ENCODE assay signal across 8 cellular contexts in genomic region chr1:91402023-91402422, GRCh38. TPM values are rescaled to one million over a fixed set of nuclear protein-coding genes. Genes with fewer than 3 reads are reported as not detected.
A peak's percentile ranks its signal among the peaks of the same experiment; 100 is the strongest.
DNase-seq lines count a peak whose midpoint lies in the region; ATAC-seq and TF ChIP-seq lines count a peak whose summit lies in the region.

No MANE protein-coding gene starts in this region.

- DNase-seq in Daoy (ENCODE audit: low read depth) (peak; percentile 13), adrenal gland (no peak), lower lobe of right lung (no peak), middle frontal gyrus (ENCODE audit: extremely low spot score, low spot score) (no peak), mucosa of gallbladder (ENCODE audit: low spot score) (no peak)
- no peak for DNase-seq in activated naive CD4-positive, alpha-beta T cell treated with anti-CD3 and anti-CD28 coated beads, Interleukin-2, amount 10 ng/mL, durations not matched to agents 7 days and 5 days

- intact Hi-C loops in adrenal gland (cut with DNase I) (loop anchor here (5.0 to 10.0 kb wide), 2 partner anchors 117 to 120 kb away; no protein-coding TSS in a partner anchor), lower lobe of right lung (cut with DNase I) (no loop called here)

- no peak overlapping the region for H3K27ac Mint-ChIP-seq in activated naive CD4-positive, alpha-beta T cell treated with anti-CD3 and anti-CD28 coated beads, Interleukin-2, amount 10 ng/mL, durations not matched to agents 7 days and 5 days

- TF ChIP-seq CTCF in Loucy (conservative IDR thresholded peaks at IDR 0.05; ENCODE audit: low read length) (peak; percentile 74), adrenal gland (IDR thresholded peaks at IDR 0.05) (peak; percentile 20 to 64 (median 43)), lower lobe of right lung (IDR thresholded peaks at IDR 0.05) (peak; percentile 38)

- no peaks in the 10 kb centered on the region for H3F3A ChIP-seq in Loucy (ENCODE audit: low read depth)

- H3K9me3 Mint-ChIP-seq in activated naive CD4-positive, alpha-beta T cell treated with anti-CD3 and anti-CD28 coated beads, Interleukin-2, amount 10 ng/mL, durations not matched to agents 7 days and 5 days = no peaks in the 10 kb centered on the region

- H3K4me1 ChIP-seq in Loucy (ENCODE audit: insufficient read depth, low read length, poor library complexity, severe bottlenecking) (peaks cover 5% of the 10 kb centered on the region), adrenal gland (replicated peaks in 1 of 2) (peaks cover 0 to 26% of the 10 kb centered on the region in 2 donors), lower lobe of right lung (no peaks in the 10 kb centered on the region)

- H3K36me3 Mint-ChIP-seq in activated naive CD4-positive, alpha-beta T cell treated with anti-CD3 and anti-CD28 coated beads, Interleukin-2, amount 10 ng/mL, durations not matched to agents 7 days and 5 days = no peaks in the 10 kb centered on the region

- H3K79me2 ChIP-seq in Loucy (ENCODE audit: insufficient read depth, low read length) = no peaks in the 10 kb centered on the region

- peaks cover 6% of the 10 kb centered on the region for H3K4me1 Mint-ChIP-seq in activated naive CD4-positive, alpha-beta T cell treated with anti-CD3 and anti-CD28 coated beads, Interleukin-2, amount 10 ng/mL, durations not matched to agents 7 days and 5 days

- H3K27ac ChIP-seq in adrenal gland (no peak overlapping the region), lower lobe of right lung (no peak overlapping the region)

- CTCF ChIA-PET in activated naive CD4-positive, alpha-beta T cell treated with anti-CD3 and anti-CD28 coated beads, Interleukin-2, amount 10 ng/mL, durations not matched to agents 7 days and 5 days (lab: Charles Lee) = no interaction called here

- H3K4me3 Mint-ChIP-seq in activated naive CD4-positive, alpha-beta T cell treated with anti-CD3 and anti-CD28 coated beads, Interleukin-2, amount 10 ng/mL, durations not matched to agents 7 days and 5 days = no peak overlapping the region

- H3K9me3 ChIP-seq in Loucy (ENCODE audit: insufficient read depth, low read depth, low read length) (no peaks in the 10 kb centered on the region), adrenal gland (replicated peaks in 1 of 3) (no peaks in the 10 kb centered on the region), lower lobe of right lung (no peaks in the 10 kb centered on the region)

- no peaks in the 10 kb centered on the region for H3K36me3 ChIP-seq in Loucy (ENCODE audit: insufficient read depth, low read length)
- no peaks in the 10 kb centered on the region for H3K36me3 ChIP-seq in adrenal gland (replicated peaks in 1 of 2)
- no peaks in the 10 kb centered on the region for H3K36me3 ChIP-seq in lower lobe of right lung

- no peaks in the 10 kb centered on the region for H4K20me1 ChIP-seq in Loucy (ENCODE audit: insufficient read depth, low read length, poor library complexity, severe bottlenecking)

- 18 to 30% (median 24%) methylated on average over 3 of the region's 3 CpGs for WGBS in adrenal gland, 4 donors

- ATAC-seq in lower lobe of right lung = no peak
- ATAC-seq in HG03045 (IDR thresholded peaks at IDR 0.05; ENCODE audit: unreplicated experiment) = no peak

- H3K27me3 ChIP-seq in Loucy (ENCODE audit: insufficient read depth, low read length, poor library complexity, severe bottlenecking) (no peaks in the 10 kb centered on the region), adrenal gland (no peaks in the 10 kb centered on the region), lower lobe of right lung (ENCODE audit: low read depth) (peaks cover 7% of the 10 kb centered on the region)

- TF ChIP-seq POLR2A in adrenal gland (IDR thresholded peaks at IDR 0.05) = no peak

- no peak overlapping the region for H3K4me3 ChIP-seq in Loucy (ENCODE audit: low read length, poor library complexity, severe bottlenecking)
- no peak overlapping the region for H3K4me3 ChIP-seq in adrenal gland
- no peak overlapping the region for H3K4me3 ChIP-seq in lower lobe of right lung

- no peak overlapping the region for H2AFZ ChIP-seq in Loucy (ENCODE audit: low read length)

- no peak overlapping the region for H3K9ac ChIP-seq in Loucy (ENCODE audit: low read depth, low read length, poor library complexity, severe bottlenecking)

- H3K4me2 ChIP-seq in Loucy (ENCODE audit: low read depth, low read length, poor library complexity, severe bottlenecking) = no peak overlapping the region

- peaks cover 46% of the 10 kb centered on the region for H3K27me3 Mint-ChIP-seq in activated naive CD4-positive, alpha-beta T cell treated with anti-CD3 and anti-CD28 coated beads, Interleukin-2, amount 10 ng/mL, durations not matched to agents 7 days and 5 days

- H3K9me2 ChIP-seq in Loucy (replicated peaks; ENCODE audit: low read depth, low read length) = no peaks in the 10 kb centered on the region

RNA-seq across cellular contexts. Expression of gene HFM1, which starts 2.6 kb away (rescaled TPM):
- total RNA-seq in Daoy (2014; rRNA removed; shearing (Covaris generic)) = 2.0 and 6.0 TPM in 2 replicates
- total RNA-seq in adrenal gland = 1 to 10 TPM in 2 of 8 donors, under 1 TPM in 5, not detected in 1; 0.17 to 2.8 (median 0.77) TPM
- 1 to 10 TPM; 1.0 to 8.6 (median 1.9) TPM for polyA plus RNA-seq in adrenal gland
- total RNA-seq in lower lobe of right lung = 1.2 TPM
- 0.60 TPM for total RNA-seq in mucosa of gallbladder
